ENCODE assay signal across 9 cellular contexts in genomic region chr20:58236612-58237317, GRCh38. TPM values are rescaled to one million over a fixed set of nuclear protein-coding genes. Genes with fewer than 3 reads are reported as not detected.
A peak's percentile ranks its signal among the peaks of the same experiment; 100 is the strongest.
DNase-seq lines count a peak whose midpoint lies in the region; ATAC-seq and TF ChIP-seq lines count a peak whose summit lies in the region.
"Had no signal": no experiment of that assay in that cellular context is flagged by ENCODE, and none has a peak within 500 bp of the region (broad histone marks: within the 10 kb centered on the region; RNA-seq: fewer than 3 reads in every experiment).

No MANE protein-coding gene starts in this region.

- CTCF ChIA-PET in Calu3 (lab: Charles Lee) = no interaction called here

- H3K36me3 Mint-ChIP-seq in Calu3 (ENCODE audit: insufficient read depth, unreplicated experiment) = peaks cover 18% of the 10 kb centered on the region
- H3K36me3 Mint-ChIP-seq in stimulated activated naive CD8-positive, alpha-beta T cell treated with anti-CD3 and anti-CD28 coated beads, Interleukin-15, Interleukin-2, amounts not matched to agents 100 ng/mL and 50 ng/mL, for 24 hours (ENCODE audit: low read depth) = peaks cover 21% of the 10 kb centered on the region

- TF ChIP-seq EP300 in Ishikawa (IDR thresholded peaks at IDR 0.05; ENCODE audit: borderline replicate concordance) = no peak
- TF ChIP-seq EP300 in neural cell (conservative IDR thresholded peaks at IDR 0.05; ENCODE audit: poor library complexity, severe bottlenecking) = no peak

- TF ChIP-seq RAD21 in Ishikawa (IDR thresholded peaks at IDR 0.05; ENCODE audit: low read depth) = peak; percentile 82
- peak; percentile 94 for TF ChIP-seq RAD21 in neural cell (conservative IDR thresholded peaks at IDR 0.05)

- H3K4me3 Mint-ChIP-seq in Calu3 (ENCODE audit: low read depth, unreplicated experiment) = peak overlapping the region; percentile 73
- peak overlapping the region; percentile 84 for H3K4me3 Mint-ChIP-seq in stimulated activated naive CD8-positive, alpha-beta T cell treated with anti-CD3 and anti-CD28 coated beads, Interleukin-15, Interleukin-2, amounts not matched to agents 100 ng/mL and 50 ng/mL, for 24 hours

- H3K4me3 ChIP-seq in foreskin fibroblast (ENCODE audit: low read depth in 1 of 2, low read length in 2 of 2) (peak overlapping the region; percentile 48 to 56), neural cell (ENCODE audit: low read length) (peak overlapping the region; percentile 61)

- H3K9me3 Mint-ChIP-seq in Calu3 (ENCODE audit: low read depth, unreplicated experiment) = no peaks in the 10 kb centered on the region
- H3K9me3 Mint-ChIP-seq in stimulated activated naive CD8-positive, alpha-beta T cell treated with anti-CD3 and anti-CD28 coated beads, Interleukin-15, Interleukin-2, amounts not matched to agents 100 ng/mL and 50 ng/mL, for 24 hours = no peaks in the 10 kb centered on the region

- peaks cover 10% of the 10 kb centered on the region for H3K27me3 ChIP-seq in neural cell (ENCODE audit: insufficient read depth, low read depth, low read length)

- no peak overlapping the region for H2AFZ ChIP-seq in neural cell (ENCODE audit: low read depth, low read length)

- no peak overlapping the region for H3K4me2 ChIP-seq in neural cell (ENCODE audit: low read length)

- TF ChIP-seq CTCF in Calu3 (IDR thresholded peaks at IDR 0.05; ENCODE audit: unreplicated experiment) (peak; percentile 96), foreskin fibroblast (IDR thresholded peaks at IDR 0.05; ENCODE audit: low read depth, low read length) (peak; percentile 97), neural cell (IDR thresholded peaks at IDR 0.05; ENCODE audit: poor library complexity, severe bottlenecking) (peak; percentile 97)

- no peaks in the 10 kb centered on the region for H3K9me2 ChIP-seq in neural cell (ENCODE audit: insufficient read depth, low read length)

- no peaks in the 10 kb centered on the region for H3K4me1 Mint-ChIP-seq in Calu3 (ENCODE audit: low read depth, unreplicated experiment)
- H3K4me1 Mint-ChIP-seq in stimulated activated naive CD8-positive, alpha-beta T cell treated with anti-CD3 and anti-CD28 coated beads, Interleukin-15, Interleukin-2, amounts not matched to agents 100 ng/mL and 50 ng/mL, for 24 hours (ENCODE audit: low read depth) = peaks cover 45% of the 10 kb centered on the region

- no peaks in the 10 kb centered on the region for H3F3A ChIP-seq in neural cell (ENCODE audit: insufficient read depth, low read length, poor library complexity, severe bottlenecking)

- no peak overlapping the region for H3K27ac Mint-ChIP-seq in Calu3 (ENCODE audit: unreplicated experiment)
- peak overlapping the region; percentile 94 for H3K27ac Mint-ChIP-seq in stimulated activated naive CD8-positive, alpha-beta T cell treated with anti-CD3 and anti-CD28 coated beads, Interleukin-15, Interleukin-2, amounts not matched to agents 100 ng/mL and 50 ng/mL, for 24 hours

- intact Hi-C loops in Calu3 (cut with micrococcal nuclease; ENCODE audit: unreplicated experiment) = loop anchor here (1.0 to 10.0 kb wide), 4 partner anchors 148 to 598 kb away; partner anchors contain the start of genes STX16 and VAPB

- H3K79me2 ChIP-seq in neural cell (replicated peaks; ENCODE audit: insufficient read depth, low read length) = no peaks in the 10 kb centered on the region

- peak; percentile 69 for ATAC-seq in GM21390 (IDR thresholded peaks at IDR 0.05; ENCODE audit: unreplicated experiment)

- DNase-seq in Calu3 (peak; percentile 90), RKO (ENCODE audit: low spot score) (peak; percentile 86), foreskin fibroblast (peak; percentile 50 to 86)
- peak; percentile 76 for DNase-seq in activated T-helper 9 cell treated with anti-CD3 and anti-CD28 coated beads, Interleukin-2, amount 50 U/mL, for 16 hours (ENCODE audit: low read depth)

- H3K36me3 ChIP-seq in neural cell (ENCODE audit: insufficient read depth, low read length) = no peaks in the 10 kb centered on the region

- no TSS peak for BruUV-seq in Calu3 (replicated peaks; lab: Mats Ljungman, UMichigan)

- no peak overlapping the region for H3K9ac ChIP-seq in neural cell (ENCODE audit: low read length)

- H3K9me3 ChIP-seq in neural cell (ENCODE audit: low read length) = no peaks in the 10 kb centered on the region

- no peaks in the 10 kb centered on the region for H3K27me3 Mint-ChIP-seq in Calu3 (ENCODE audit: unreplicated experiment)
- no peaks in the 10 kb centered on the region for H3K27me3 Mint-ChIP-seq in stimulated activated naive CD8-positive, alpha-beta T cell treated with anti-CD3 and anti-CD28 coated beads, Interleukin-15, Interleukin-2, amounts not matched to agents 100 ng/mL and 50 ng/mL, for 24 hours

- no peaks in the 10 kb centered on the region for H4K20me1 ChIP-seq in neural cell (ENCODE audit: insufficient read depth)

- H3K27ac ChIP-seq in neural cell (ENCODE audit: low read length) = no peak overlapping the region

TF ChIP-seq in Ishikawa, 13 proteins besides CTCF, POLR2A, EP300 and RAD21:
- TF ChIP-seq EGR1 (IDR thresholded peaks at IDR 0.05) = no peak
- TF ChIP-seq NFIC (IDR thresholded peaks at IDR 0.05) = no peak
- no peak for TF ChIP-seq ZBTB7A (IDR thresholded peaks at IDR 0.05; ENCODE audit: low read depth)
- no peak for TF ChIP-seq FOXM1 (IDR thresholded peaks at IDR 0.05; ENCODE audit: borderline replicate concordance, low read depth)
- TF ChIP-seq REST (IDR thresholded peaks at IDR 0.05; ENCODE audit: low read depth) = no peak
- no peak for TF ChIP-seq TCF12 (IDR thresholded peaks at IDR 0.05; ENCODE audit: low read depth)
- 0 out of 2 replicates have a peak, but pooled peaks have one; percentile 32 for TF ChIP-seq MAX (IDR thresholded peaks at IDR 0.05)
- no peak for TF ChIP-seq YY1 (IDR thresholded peaks at IDR 0.05; ENCODE audit: low read depth)
- TF ChIP-seq CEBPB (IDR thresholded peaks at IDR 0.05) = no peak

TF ChIP-seq in neural cell, 6 proteins besides CTCF, POLR2A, EP300 and RAD21:
- no peak for TF ChIP-seq EZH2 (IDR thresholded peaks at IDR 0.05; ENCODE audit: borderline replicate concordance, insufficient read depth, low read length, poor library complexity, severe bottlenecking)
- TF ChIP-seq SMC3 (conservative IDR thresholded peaks at IDR 0.05; ENCODE audit: poor library complexity) = peak; percentile 92
- TF ChIP-seq POLR2AphosphoS5 (IDR thresholded peaks at IDR 0.05) = no peak
- no peak for TF ChIP-seq REST (IDR thresholded peaks at IDR 0.05; ENCODE audit: borderline replicate concordance)
- TF ChIP-seq MXI1 (conservative IDR thresholded peaks at IDR 0.05; ENCODE audit: poor library complexity, severe bottlenecking) = peak; percentile 54
- TF ChIP-seq TAF1 (IDR thresholded peaks at IDR 0.05; ENCODE audit: low read depth) = no peak
TF ChIP-seq in neural cell: peak in this region for 2.

RNA-seq across cellular contexts. Expression of gene ANKRD60, which starts 8.3 kb away (rescaled TPM):
- total RNA-seq in Calu3 (2022) = not detected in 2 replicates
- polyA plus RNA-seq in neural cell = not detected in 2 replicates
- polyA minus RNA-seq in neural cell = not detected in 2 replicates
- total RNA-seq: temporal lobe had no signal
